ENCODE assay signal across 1 cellular context in genomic region chr2:74149570-74150319, GRCh38.
TF ChIP-seq lines count a peak whose summit lies in the region.

No MANE protein-coding gene starts in this region.

TF ChIP-seq in H1, 55 proteins besides CTCF, POLR2A, EP300 and RAD21:
- no peak for TF ChIP-seq CHD7 (IDR thresholded peaks at IDR 0.05; ENCODE audit: insufficient replicate concordance, low read length)
- TF ChIP-seq, protein P1, sequence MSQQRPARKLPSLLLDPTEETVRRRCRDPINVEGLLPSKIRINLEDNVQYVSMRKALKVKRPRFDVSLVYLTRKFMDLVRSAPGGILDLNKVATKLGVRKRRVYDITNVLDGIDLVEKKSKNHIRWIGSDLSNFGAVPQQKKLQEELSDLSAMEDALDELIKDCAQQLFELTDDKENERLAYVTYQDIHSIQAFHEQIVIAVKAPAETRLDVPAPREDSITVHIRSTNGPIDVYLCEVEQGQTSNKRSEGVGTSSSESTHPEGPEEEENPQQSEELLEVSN (IDR thresholded peaks at IDR 0.05): no peak
- no peak for TF ChIP-seq JUND (IDR thresholded peaks at IDR 0.05; ENCODE audit: low read length)
- no peak for TF ChIP-seq ATF3 (IDR thresholded peaks at IDR 0.05; ENCODE audit: insufficient read depth, low read depth, low read length)
- no peak for TF ChIP-seq NANOG (IDR thresholded peaks at IDR 0.05; ENCODE audit: insufficient read depth, low read depth, low read length, poor library complexity, severe bottlenecking)
- no peak for TF ChIP-seq EGR1 (IDR thresholded peaks at IDR 0.05; ENCODE audit: borderline replicate concordance, low read depth, low read length)
- TF ChIP-seq SP2 (IDR thresholded peaks at IDR 0.05; ENCODE audit: low read length): no peak
- TF ChIP-seq SP4 (IDR thresholded peaks at IDR 0.05; ENCODE audit: low read length): no peak
- TF ChIP-seq TCF12 (IDR thresholded peaks at IDR 0.05; ENCODE audit: low read depth, low read length): no peak
- TF ChIP-seq MAFK (IDR thresholded peaks at IDR 0.05; ENCODE audit: low read depth, low read length): no peak
- no peak for TF ChIP-seq CBX8 (IDR thresholded peaks at IDR 0.05; ENCODE audit: borderline replicate concordance, low read depth, low read length)
- TF ChIP-seq HDAC6 (IDR thresholded peaks at IDR 0.05; ENCODE audit: low read depth, low read length): no peak
